Comparison of ENCODE assay signal across 9 cellular contexts in genomic region chr19:16778796-16779411, GRCh38. TPM values are rescaled to one million over a fixed set of nuclear protein-coding genes. Genes with fewer than 3 reads are reported as not detected.
A peak's percentile ranks its signal among the peaks of the same experiment; 100 is the strongest.
DNase-seq lines count a peak whose midpoint lies in the region; ATAC-seq, FAIRE-seq and TF ChIP-seq lines count a peak whose summit lies in the region.
"Had no signal": no experiment of that assay in that cellular context is flagged by ENCODE, and none has a peak within 500 bp of the region (broad histone marks: within the 10 kb centered on the region; RNA-seq: fewer than 3 reads in every experiment).

No MANE protein-coding gene starts in this region.

- no peaks in the 10 kb centered on the region for H3K9me2 ChIP-seq in PC-9 (ENCODE audit: insufficient read depth)

- H2AFZ ChIP-seq in PC-9 = no peak overlapping the region

- no peaks in the 10 kb centered on the region for H3K79me2 ChIP-seq in PC-9 (ENCODE audit: low read depth)

- H3K27me3 ChIP-seq in CD8-positive, alpha-beta T cell (ENCODE audit: insufficient read depth, low read length) = no peaks in the 10 kb centered on the region
- H3K27me3 ChIP-seq in H7 (ENCODE audit: control insufficient read depth, insufficient read depth, low read length) (no peaks in the 10 kb centered on the region), PC-9 (ENCODE audit: insufficient read depth, low read depth) (no peaks in the 10 kb centered on the region), heart left ventricle (no peaks in the 10 kb centered on the region), small intestine (ENCODE audit: control insufficient read depth in 2 of 2, insufficient read depth in 2 of 2, low read length in 2 of 2) (no peaks in the 10 kb centered on the region)

- POLR2A ChIA-PET in CD8-positive, alpha-beta T cell (lab: Charles Lee) = no interaction called here
- POLR2A ChIA-PET in PC-9 (lab: Charles Lee; ENCODE audit: unreplicated experiment) = no interaction called here

- peak; percentile 49 for ATAC-seq in CD8-positive, alpha-beta T cell
- peak; percentile 65 for ATAC-seq in activated T-helper 17 cell treated with anti-CD3 and anti-CD28 coated beads, Interleukin-2, amount 50 U/mL, for 72 hours (replicated peaks)
- ATAC-seq in heart left ventricle = peak; percentile 37 to 80 (median 71)
- no peak for ATAC-seq in GM21737 (IDR thresholded peaks at IDR 0.05; ENCODE audit: unreplicated experiment)

- FAIRE-seq in small intestine (lab: Jason Lieb, UNC) = no peak
- FAIRE-seq: TTC549 had no signal

- no peaks in the 10 kb centered on the region for H3K36me3 ChIP-seq in CD8-positive, alpha-beta T cell (ENCODE audit: insufficient read depth, low read length)
- H3K36me3 ChIP-seq in H7 (replicated peaks; ENCODE audit: control insufficient read depth, insufficient read depth, low read length) (no peaks in the 10 kb centered on the region), PC-9 (ENCODE audit: low read depth) (no peaks in the 10 kb centered on the region), heart left ventricle (no peaks in the 10 kb centered on the region), small intestine (ENCODE audit: control insufficient read depth in 2 of 2, insufficient read depth in 2 of 2, low read length in 2 of 2) (no peaks in the 10 kb centered on the region)

- no peaks in the 10 kb centered on the region for H3K9me3 Mint-ChIP-seq in CD8-positive, alpha-beta T cell
- no peaks in the 10 kb centered on the region for H3K9me3 Mint-ChIP-seq in activated T-helper 17 cell treated with anti-CD3 and anti-CD28 coated beads, Interleukin-2, amount 50 U/mL, for 72 hours

- H3K4me1 ChIP-seq in CD8-positive, alpha-beta T cell (ENCODE audit: insufficient read depth, low read length) = no peaks in the 10 kb centered on the region
- H3K4me1 ChIP-seq in PC-9 (replicated peaks; ENCODE audit: insufficient read depth) (no peaks in the 10 kb centered on the region), heart left ventricle (no peaks in the 10 kb centered on the region), small intestine (ENCODE audit: control insufficient read depth in 2 of 2, insufficient read depth in 1 of 2, low read depth in 1 of 2, low read length in 1 of 2) (no peaks in the 10 kb centered on the region)

- no peaks in the 10 kb centered on the region for H3K4me1 Mint-ChIP-seq in CD8-positive, alpha-beta T cell (ENCODE audit: low read depth)
- H3K4me1 Mint-ChIP-seq in activated T-helper 17 cell treated with anti-CD3 and anti-CD28 coated beads, Interleukin-2, amount 50 U/mL, for 72 hours = no peaks in the 10 kb centered on the region

- H3K27ac ChIP-seq in CD8-positive, alpha-beta T cell (ENCODE audit: low read depth, low read length) = no peak overlapping the region
- H3K27ac ChIP-seq in PC-9 (no peak overlapping the region), heart left ventricle (no peak overlapping the region), small intestine (ENCODE audit: low read depth in 1 of 2, low read length in 1 of 2) (no peak overlapping the region)

- CTCF ChIA-PET in CD8-positive, alpha-beta T cell (lab: Charles Lee) = interaction anchor here (0.5 to 1.5 kb wide), 2 partner anchors 503 to 505 kb away, joined by 3 to 5 read pairs; partner anchors contain the start of gene ANKLE1
- CTCF ChIA-PET in PC-9 (lab: Charles Lee) = interaction anchor here (0.6 kb wide), 1 partner anchor 102 kb away, joined by 15 read pairs; no protein-coding TSS in a partner anchor

- peaks cover 3% of the 10 kb centered on the region; the same call in 1 of the 2 replicates for H3F3A ChIP-seq in PC-9 (ENCODE audit: insufficient read depth, low read depth)

- no peak overlapping the region for H3K27ac Mint-ChIP-seq in CD8-positive, alpha-beta T cell
- H3K27ac Mint-ChIP-seq in activated T-helper 17 cell treated with anti-CD3 and anti-CD28 coated beads, Interleukin-2, amount 50 U/mL, for 72 hours = no peak overlapping the region

- no peaks in the 10 kb centered on the region for H3K9me3 ChIP-seq in CD8-positive, alpha-beta T cell (ENCODE audit: low read length)
- no peaks in the 10 kb centered on the region for H3K9me3 ChIP-seq in PC-9 (ENCODE audit: insufficient read depth, low read depth)
- H3K9me3 ChIP-seq in heart left ventricle = no peaks in the 10 kb centered on the region
- H3K9me3 ChIP-seq in small intestine (ENCODE audit: control insufficient read depth, low read depth) = no peaks in the 10 kb centered on the region

- DNase-seq in CD8-positive, alpha-beta T cell = peak; percentile 7 to 55 (median 32)
- DNase-seq in H7 (peak; percentile 83), PC-9 (peak; percentile 54 to 61), heart left ventricle (peak in 3 of 5 donors; percentile 20 to 47 (median 29)), small intestine (peak; percentile 29), NCI-H128 (lab: John Stamatoyannopoulos, UW; ENCODE audit: unreplicated experiment) (no peak)

- TF ChIP-seq CTCF in CD8-positive, alpha-beta T cell (IDR thresholded peaks at IDR 0.05) = no peak
- TF ChIP-seq CTCF in PC-9 (conservative IDR thresholded peaks at IDR 0.05) (peak; percentile 83), heart left ventricle (IDR thresholded peaks at IDR 0.05) (peak; percentile 16 to 59 (median 39))

- no peak overlapping the region for H3K4me2 ChIP-seq in PC-9

- H4K20me1 ChIP-seq in PC-9 (ENCODE audit: insufficient read depth) = no peaks in the 10 kb centered on the region

- intact Hi-C loops in CD8-positive, alpha-beta T cell (cut with DNase I, micrococcal nuclease) = no loop called here
- intact Hi-C loops in PC-9 (cut with micrococcal nuclease; ENCODE audit: unreplicated experiment) = loop anchor here (1.0 to 10.0 kb wide), 5 partner anchors 48 to 273 kb away; partner anchors contain the start of gene SIN3B
- intact Hi-C loops in heart left ventricle (cut with DNase I) = loop anchor here in 4 of 10 donors (10.0 kb wide), 2 partner anchors 116 to 506 kb away; partner anchors contain the start of gene ANKLE1 (in 2 of the 4)

- H3K27me3 Mint-ChIP-seq in CD8-positive, alpha-beta T cell (ENCODE audit: low read depth) = peaks cover 15% of the 10 kb centered on the region
- H3K27me3 Mint-ChIP-seq in activated T-helper 17 cell treated with anti-CD3 and anti-CD28 coated beads, Interleukin-2, amount 50 U/mL, for 72 hours = peaks cover 18% of the 10 kb centered on the region

- no peaks in the 10 kb centered on the region for H3K36me3 Mint-ChIP-seq in CD8-positive, alpha-beta T cell
- no peaks in the 10 kb centered on the region for H3K36me3 Mint-ChIP-seq in activated T-helper 17 cell treated with anti-CD3 and anti-CD28 coated beads, Interleukin-2, amount 50 U/mL, for 72 hours (ENCODE audit: low read depth)

- no peak for TF ChIP-seq POLR2A in heart left ventricle (IDR thresholded peaks at IDR 0.05)

- no TSS peak for BruUV-seq in PC-9 (replicated peaks; lab: Mats Ljungman, UMichigan)

- 66 to 73% (median 72%) methylated on average over 8 of the region's 8 CpGs for WGBS in heart left ventricle, 4 donors
- 74 to 80% (median 76%) methylated on average over 8 of the region's 8 CpGs for WGBS in small intestine, 3 donors

- no peak overlapping the region for H3K4me3 Mint-ChIP-seq in CD8-positive, alpha-beta T cell
- no peak overlapping the region for H3K4me3 Mint-ChIP-seq in activated T-helper 17 cell treated with anti-CD3 and anti-CD28 coated beads, Interleukin-2, amount 50 U/mL, for 72 hours

- no peak overlapping the region for H3K4me3 ChIP-seq in CD8-positive, alpha-beta T cell (ENCODE audit: low read depth, low read length)
- H3K4me3 ChIP-seq in H7 (ENCODE audit: insufficient read depth, low read depth, low read length) = no peak overlapping the region
- H3K4me3 ChIP-seq in PC-9 = no peak overlapping the region
- H3K4me3 ChIP-seq in heart left ventricle = no peak overlapping the region
- no peak overlapping the region for H3K4me3 ChIP-seq in small intestine (ENCODE audit: low read depth in 1 of 2, low read length in 2 of 2)

RNA-seq across cellular contexts. Expression of gene SIN3B, which starts 50.3 kb away (rescaled TPM):
- total RNA-seq in CD8-positive, alpha-beta T cell = 10 to 100 TPM; 46.1 to 46.5 TPM
- total RNA-seq in H7 (2014; rRNA removed; shearing (Covaris generic)) = 47.3 and 58.3 TPM in 2 replicates
- total RNA-seq in PC-9 (2021) = 72.6 and 83.8 TPM in 2 replicates
- 10 to 100 TPM; 36.2 to 41.1 TPM for total RNA-seq in activated T-helper 17 cell treated with anti-CD3 and anti-CD28 coated beads, Interleukin-2, amount 50 U/mL, for 72 hours
- total RNA-seq in heart left ventricle = 10 to 100 TPM; 15.2 to 36.6 (median 24.7) TPM
- 10 to 100 TPM; 18.2 to 20.7 TPM for polyA plus RNA-seq in heart left ventricle
- polyA plus RNA-seq in small intestine = 10 to 100 TPM in 2 of 3 donors, 1 to 10 TPM in 1; 9.7 to 18.8 (median 12.1) TPM

RNA-seq across cellular contexts. Expression of gene NWD1, which starts 59.3 kb away (rescaled TPM):
- total RNA-seq in CD8-positive, alpha-beta T cell = not detected
- total RNA-seq in H7 (2014; rRNA removed; shearing (Covaris generic)) = not detected in 2 replicates
- total RNA-seq in PC-9 (2021) (3.0 and 5.0 TPM in 2 replicates), heart left ventricle (under 1 TPM in 2 of 9 donors, not detected in 7; 0.04 to 0.05 TPM)
- not detected for total RNA-seq in activated T-helper 17 cell treated with anti-CD3 and anti-CD28 coated beads, Interleukin-2, amount 50 U/mL, for 72 hours
- polyA plus RNA-seq in heart left ventricle (under 1 TPM; 0.03 to 0.04 TPM), small intestine (under 1 TPM in 1 of 3 donors, not detected in 2; 0.09 TPM)
